8 cellular contexts compared by ENCODE assay signal in genomic region chr7:42911482-42912447, GRCh38.
DNase-seq lines count a peak whose midpoint lies in the region; ATAC-seq lines count a peak whose summit lies in the region.

Gene C7orf25, minus strand, starts transcription at chr7:42912070. Its CDS starts 1,170 bp downstream, at chr7:42910900.

- ATAC-seq in GM19023 (IDR thresholded peaks at IDR 0.05; ENCODE audit: unreplicated experiment): peak; percentile 91
- ATAC-seq in HG03196 (IDR thresholded peaks at IDR 0.05; ENCODE audit: unreplicated experiment): peak; percentile 94

- DNase-seq in AG08395 (ENCODE audit: low spot score) (peak; percentile 94), NCI-H226 (peak; percentile 97), iris pigment epithelial cell (ENCODE audit: low read depth) (peak; percentile 93)
- peak; percentile 90 to 92 (median 91) for DNase-seq in activated CD4-positive, CD25-positive, alpha-beta regulatory T cell (lab: John Stamatoyannopoulos, UW)
- peak; percentile 95 for DNase-seq in central memory CD4-positive, alpha-beta T cell
- DNase-seq in stimulated activated CD4-positive, alpha-beta T cell treated with anti-CD3 and anti-CD28 coated beads, Interleukin-12 subunit alpha, Interleukin-12 subunit beta, amount 100 ng/mL, for 4 hours: peak; percentile 95

Comparison
In these comparisons a context has a peak if more than half of its experiments do, and no peak if none do; other contexts are left out.
1. Peak in every context shown above with its lines: DNase-seq and ATAC-seq.